ENCODE assay signal across 2 cellular contexts in the genomic region with DNA sequence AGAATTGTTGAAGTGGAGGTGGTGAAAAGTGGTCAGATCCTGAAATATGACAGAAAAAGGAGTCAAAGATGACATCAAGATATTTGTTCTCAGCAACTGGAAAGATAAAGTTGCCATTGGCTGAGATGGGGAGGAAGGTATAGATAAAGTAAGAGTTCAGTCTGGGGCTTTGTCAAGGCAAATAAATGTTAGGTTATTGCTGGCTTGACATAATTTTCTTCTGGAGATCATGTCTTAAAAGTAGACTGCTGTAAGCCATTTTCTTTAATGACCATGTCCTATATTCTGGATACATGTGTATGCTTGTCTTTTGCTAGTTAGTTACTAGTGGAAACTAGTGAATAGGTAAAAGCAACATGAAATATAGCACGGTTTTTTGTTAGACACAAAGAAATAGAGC.
TF ChIP-seq lines count a peak whose summit lies in the region.

No MANE protein-coding gene starts in this region.

TF ChIP-seq in HepG2, 621 proteins besides CTCF, POLR2A, EP300 and RAD21:
- TF ChIP-seq MAFF (IDR thresholded peaks at IDR 0.05; ENCODE audit: low read depth, low read length) (0 out of 2 replicates have a peak, but pooled peaks have one; percentile 1), MAFK (conservative IDR thresholded peaks at IDR 0.05 in 1 of 2, IDR thresholded peaks at IDR 0.05 in 1 of 2; ENCODE audit: low read length in 2 of 2) (peak in 1 of 2 experiments; percentile 30; a peak in 2 of 4 replicates), ZNF776 (CRISPR knock-in tag; IDR thresholded peaks at IDR 0.05) (no peak)
- TF ChIP-seq, protein P1, sequence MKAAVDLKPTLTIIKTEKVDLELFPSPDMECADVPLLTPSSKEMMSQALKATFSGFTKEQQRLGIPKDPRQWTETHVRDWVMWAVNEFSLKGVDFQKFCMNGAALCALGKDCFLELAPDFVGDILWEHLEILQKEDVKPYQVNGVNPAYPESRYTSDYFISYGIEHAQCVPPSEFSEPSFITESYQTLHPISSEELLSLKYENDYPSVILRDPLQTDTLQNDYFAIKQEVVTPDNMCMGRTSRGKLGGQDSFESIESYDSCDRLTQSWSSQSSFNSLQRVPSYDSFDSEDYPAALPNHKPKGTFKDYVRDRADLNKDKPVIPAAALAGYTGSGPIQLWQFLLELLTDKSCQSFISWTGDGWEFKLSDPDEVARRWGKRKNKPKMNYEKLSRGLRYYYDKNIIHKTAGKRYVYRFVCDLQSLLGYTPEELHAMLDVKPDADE (CRISPR knock-in tag; IDR thresholded peaks at IDR 0.05), result no peak

TF ChIP-seq in K562, 482 proteins besides CTCF, POLR2A, EP300 and RAD21:
- TF ChIP-seq, protein P2, sequence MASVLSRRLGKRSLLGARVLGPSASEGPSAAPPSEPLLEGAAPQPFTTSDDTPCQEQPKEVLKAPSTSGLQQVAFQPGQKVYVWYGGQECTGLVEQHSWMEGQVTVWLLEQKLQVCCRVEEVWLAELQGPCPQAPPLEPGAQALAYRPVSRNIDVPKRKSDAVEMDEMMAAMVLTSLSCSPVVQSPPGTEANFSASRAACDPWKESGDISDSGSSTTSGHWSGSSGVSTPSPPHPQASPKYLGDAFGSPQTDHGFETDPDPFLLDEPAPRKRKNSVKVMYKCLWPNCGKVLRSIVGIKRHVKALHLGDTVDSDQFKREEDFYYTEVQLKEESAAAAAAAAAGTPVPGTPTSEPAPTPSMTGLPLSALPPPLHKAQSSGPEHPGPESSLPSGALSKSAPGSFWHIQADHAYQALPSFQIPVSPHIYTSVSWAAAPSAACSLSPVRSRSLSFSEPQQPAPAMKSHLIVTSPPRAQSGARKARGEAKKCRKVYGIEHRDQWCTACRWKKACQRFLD (CRISPR knock-in tag; IDR thresholded peaks at IDR 0.05), result no peak
- TF ChIP-seq ZNF384 (IDR thresholded peaks at IDR 0.05; ENCODE audit: low read depth, low read length), result no peak
- peak; percentile 54; the same call in 1 of the 2 replicates for TF ChIP-seq C11orf30 (IDR thresholded peaks at IDR 0.05; ENCODE audit: low read depth)
- no peak for TF ChIP-seq MIER1 (IDR thresholded peaks at IDR 0.05; ENCODE audit: low read depth)
- no peak for TF ChIP-seq POU5F1 (IDR thresholded peaks at IDR 0.05; ENCODE audit: borderline replicate concordance, low read depth, low read length, partially characterized antibody)
- no peak for TF ChIP-seq CREM (IDR thresholded peaks at IDR 0.05; ENCODE audit: low read depth)
- TF ChIP-seq ZNF830 (CRISPR knock-in tag; IDR thresholded peaks at IDR 0.05), result no peak
- no peak for TF ChIP-seq TCFL5 (CRISPR knock-in tag; conservative IDR thresholded peaks at IDR 0.05)
- TF ChIP-seq, protein P3, sequence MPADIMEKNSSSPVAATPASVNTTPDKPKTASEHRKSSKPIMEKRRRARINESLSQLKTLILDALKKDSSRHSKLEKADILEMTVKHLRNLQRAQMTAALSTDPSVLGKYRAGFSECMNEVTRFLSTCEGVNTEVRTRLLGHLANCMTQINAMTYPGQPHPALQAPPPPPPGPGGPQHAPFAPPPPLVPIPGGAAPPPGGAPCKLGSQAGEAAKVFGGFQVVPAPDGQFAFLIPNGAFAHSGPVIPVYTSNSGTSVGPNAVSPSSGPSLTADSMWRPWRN (IDR thresholded peaks at IDR 0.05; ENCODE audit: low read depth), result no peak
- peak; percentile 75 for TF ChIP-seq ZNF316 (IDR thresholded peaks at IDR 0.05)
- TF ChIP-seq, protein P4, sequence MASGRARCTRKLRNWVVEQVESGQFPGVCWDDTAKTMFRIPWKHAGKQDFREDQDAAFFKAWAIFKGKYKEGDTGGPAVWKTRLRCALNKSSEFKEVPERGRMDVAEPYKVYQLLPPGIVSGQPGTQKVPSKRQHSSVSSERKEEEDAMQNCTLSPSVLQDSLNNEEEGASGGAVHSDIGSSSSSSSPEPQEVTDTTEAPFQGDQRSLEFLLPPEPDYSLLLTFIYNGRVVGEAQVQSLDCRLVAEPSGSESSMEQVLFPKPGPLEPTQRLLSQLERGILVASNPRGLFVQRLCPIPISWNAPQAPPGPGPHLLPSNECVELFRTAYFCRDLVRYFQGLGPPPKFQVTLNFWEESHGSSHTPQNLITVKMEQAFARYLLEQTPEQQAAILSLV (tag; IDR thresholded peaks at IDR 0.05), result no peak
- TF ChIP-seq, protein P5, sequence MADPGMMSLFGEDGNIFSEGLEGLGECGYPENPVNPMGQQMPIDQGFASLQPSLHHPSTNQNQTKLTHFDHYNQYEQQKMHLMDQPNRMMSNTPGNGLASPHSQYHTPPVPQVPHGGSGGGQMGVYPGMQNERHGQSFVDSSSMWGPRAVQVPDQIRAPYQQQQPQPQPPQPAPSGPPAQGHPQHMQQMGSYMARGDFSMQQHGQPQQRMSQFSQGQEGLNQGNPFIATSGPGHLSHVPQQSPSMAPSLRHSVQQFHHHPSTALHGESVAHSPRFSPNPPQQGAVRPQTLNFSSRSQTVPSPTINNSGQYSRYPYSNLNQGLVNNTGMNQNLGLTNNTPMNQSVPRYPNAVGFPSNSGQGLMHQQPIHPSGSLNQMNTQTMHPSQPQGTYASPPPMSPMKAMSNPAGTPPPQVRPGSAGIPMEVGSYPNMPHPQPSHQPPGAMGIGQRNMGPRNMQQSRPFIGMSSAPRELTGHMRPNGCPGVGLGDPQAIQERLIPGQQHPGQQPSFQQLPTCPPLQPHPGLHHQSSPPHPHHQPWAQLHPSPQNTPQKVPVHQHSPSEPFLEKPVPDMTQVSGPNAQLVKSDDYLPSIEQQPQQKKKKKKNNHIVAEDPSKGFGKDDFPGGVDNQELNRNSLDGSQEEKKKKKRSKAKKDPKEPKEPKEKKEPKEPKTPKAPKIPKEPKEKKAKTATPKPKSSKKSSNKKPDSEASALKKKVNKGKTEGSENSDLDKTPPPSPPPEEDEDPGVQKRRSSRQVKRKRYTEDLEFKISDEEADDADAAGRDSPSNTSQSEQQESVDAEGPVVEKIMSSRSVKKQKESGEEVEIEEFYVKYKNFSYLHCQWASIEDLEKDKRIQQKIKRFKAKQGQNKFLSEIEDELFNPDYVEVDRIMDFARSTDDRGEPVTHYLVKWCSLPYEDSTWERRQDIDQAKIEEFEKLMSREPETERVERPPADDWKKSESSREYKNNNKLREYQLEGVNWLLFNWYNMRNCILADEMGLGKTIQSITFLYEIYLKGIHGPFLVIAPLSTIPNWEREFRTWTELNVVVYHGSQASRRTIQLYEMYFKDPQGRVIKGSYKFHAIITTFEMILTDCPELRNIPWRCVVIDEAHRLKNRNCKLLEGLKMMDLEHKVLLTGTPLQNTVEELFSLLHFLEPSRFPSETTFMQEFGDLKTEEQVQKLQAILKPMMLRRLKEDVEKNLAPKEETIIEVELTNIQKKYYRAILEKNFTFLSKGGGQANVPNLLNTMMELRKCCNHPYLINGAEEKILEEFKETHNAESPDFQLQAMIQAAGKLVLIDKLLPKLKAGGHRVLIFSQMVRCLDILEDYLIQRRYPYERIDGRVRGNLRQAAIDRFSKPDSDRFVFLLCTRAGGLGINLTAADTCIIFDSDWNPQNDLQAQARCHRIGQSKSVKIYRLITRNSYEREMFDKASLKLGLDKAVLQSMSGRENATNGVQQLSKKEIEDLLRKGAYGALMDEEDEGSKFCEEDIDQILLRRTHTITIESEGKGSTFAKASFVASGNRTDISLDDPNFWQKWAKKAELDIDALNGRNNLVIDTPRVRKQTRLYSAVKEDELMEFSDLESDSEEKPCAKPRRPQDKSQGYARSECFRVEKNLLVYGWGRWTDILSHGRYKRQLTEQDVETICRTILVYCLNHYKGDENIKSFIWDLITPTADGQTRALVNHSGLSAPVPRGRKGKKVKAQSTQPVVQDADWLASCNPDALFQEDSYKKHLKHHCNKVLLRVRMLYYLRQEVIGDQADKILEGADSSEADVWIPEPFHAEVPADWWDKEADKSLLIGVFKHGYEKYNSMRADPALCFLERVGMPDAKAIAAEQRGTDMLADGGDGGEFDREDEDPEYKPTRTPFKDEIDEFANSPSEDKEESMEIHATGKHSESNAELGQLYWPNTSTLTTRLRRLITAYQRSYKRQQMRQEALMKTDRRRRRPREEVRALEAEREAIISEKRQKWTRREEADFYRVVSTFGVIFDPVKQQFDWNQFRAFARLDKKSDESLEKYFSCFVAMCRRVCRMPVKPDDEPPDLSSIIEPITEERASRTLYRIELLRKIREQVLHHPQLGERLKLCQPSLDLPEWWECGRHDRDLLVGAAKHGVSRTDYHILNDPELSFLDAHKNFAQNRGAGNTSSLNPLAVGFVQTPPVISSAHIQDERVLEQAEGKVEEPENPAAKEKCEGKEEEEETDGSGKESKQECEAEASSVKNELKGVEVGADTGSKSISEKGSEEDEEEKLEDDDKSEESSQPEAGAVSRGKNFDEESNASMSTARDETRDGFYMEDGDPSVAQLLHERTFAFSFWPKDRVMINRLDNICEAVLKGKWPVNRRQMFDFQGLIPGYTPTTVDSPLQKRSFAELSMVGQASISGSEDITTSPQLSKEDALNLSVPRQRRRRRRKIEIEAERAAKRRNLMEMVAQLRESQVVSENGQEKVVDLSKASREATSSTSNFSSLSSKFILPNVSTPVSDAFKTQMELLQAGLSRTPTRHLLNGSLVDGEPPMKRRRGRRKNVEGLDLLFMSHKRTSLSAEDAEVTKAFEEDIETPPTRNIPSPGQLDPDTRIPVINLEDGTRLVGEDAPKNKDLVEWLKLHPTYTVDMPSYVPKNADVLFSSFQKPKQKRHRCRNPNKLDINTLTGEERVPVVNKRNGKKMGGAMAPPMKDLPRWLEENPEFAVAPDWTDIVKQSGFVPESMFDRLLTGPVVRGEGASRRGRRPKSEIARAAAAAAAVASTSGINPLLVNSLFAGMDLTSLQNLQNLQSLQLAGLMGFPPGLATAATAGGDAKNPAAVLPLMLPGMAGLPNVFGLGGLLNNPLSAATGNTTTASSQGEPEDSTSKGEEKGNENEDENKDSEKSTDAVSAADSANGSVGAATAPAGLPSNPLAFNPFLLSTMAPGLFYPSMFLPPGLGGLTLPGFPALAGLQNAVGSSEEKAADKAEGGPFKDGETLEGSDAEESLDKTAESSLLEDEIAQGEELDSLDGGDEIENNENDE (IDR thresholded peaks at IDR 0.05; ENCODE audit: low read depth, low read length), result no peak
- TF ChIP-seq, protein P6, sequence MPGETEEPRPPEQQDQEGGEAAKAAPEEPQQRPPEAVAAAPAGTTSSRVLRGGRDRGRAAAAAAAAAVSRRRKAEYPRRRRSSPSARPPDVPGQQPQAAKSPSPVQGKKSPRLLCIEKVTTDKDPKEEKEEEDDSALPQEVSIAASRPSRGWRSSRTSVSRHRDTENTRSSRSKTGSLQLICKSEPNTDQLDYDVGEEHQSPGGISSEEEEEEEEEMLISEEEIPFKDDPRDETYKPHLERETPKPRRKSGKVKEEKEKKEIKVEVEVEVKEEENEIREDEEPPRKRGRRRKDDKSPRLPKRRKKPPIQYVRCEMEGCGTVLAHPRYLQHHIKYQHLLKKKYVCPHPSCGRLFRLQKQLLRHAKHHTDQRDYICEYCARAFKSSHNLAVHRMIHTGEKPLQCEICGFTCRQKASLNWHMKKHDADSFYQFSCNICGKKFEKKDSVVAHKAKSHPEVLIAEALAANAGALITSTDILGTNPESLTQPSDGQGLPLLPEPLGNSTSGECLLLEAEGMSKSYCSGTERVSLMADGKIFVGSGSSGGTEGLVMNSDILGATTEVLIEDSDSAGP (CRISPR knock-in tag; IDR thresholded peaks at IDR 0.05), result no peak
- no peak for TF ChIP-seq BCL6 (CRISPR knock-in tag; IDR thresholded peaks at IDR 0.05)
- TF ChIP-seq, protein P7, sequence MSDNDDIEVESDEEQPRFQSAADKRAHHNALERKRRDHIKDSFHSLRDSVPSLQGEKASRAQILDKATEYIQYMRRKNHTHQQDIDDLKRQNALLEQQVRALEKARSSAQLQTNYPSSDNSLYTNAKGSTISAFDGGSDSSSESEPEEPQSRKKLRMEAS (CRISPR knock-in tag; IDR thresholded peaks at IDR 0.05), result no peak
- TF ChIP-seq MAFG (tag; conservative IDR thresholded peaks at IDR 0.05), result 0 out of 2 replicates have a peak, but pooled peaks have one; percentile 27
- no peak for TF ChIP-seq RNF2 (IDR thresholded peaks at IDR 0.05)
- no peak for TF ChIP-seq ZNF696 (CRISPR knock-in tag; conservative IDR thresholded peaks at IDR 0.05)
- no peak for TF ChIP-seq KAT8 (IDR thresholded peaks at IDR 0.05; ENCODE audit: low read depth)
- no peak for TF ChIP-seq SOX6 (IDR thresholded peaks at IDR 0.05)
- no peak for TF ChIP-seq ZBTB7A (IDR thresholded peaks at IDR 0.05; ENCODE audit: borderline replicate concordance, control insufficient read depth, low read depth, low read length)
- no peak for TF ChIP-seq ILF3 (IDR thresholded peaks at IDR 0.05; ENCODE audit: borderline replicate concordance)
